Comparison of ENCODE assay signal across 1 cellular context in genomic region chr15:58179741-58180381, GRCh38.
TF ChIP-seq lines count a peak whose summit lies in the region.

No MANE protein-coding gene starts in this region.

TF ChIP-seq in endothelial cell of umbilical vein, 7 proteins besides CTCF, POLR2A, EP300 and RAD21:
- TF ChIP-seq GATA2 (IDR thresholded peaks at IDR 0.05; ENCODE audit: insufficient read depth, insufficient read length, low read depth, low read length) (peak; percentile 95), EZH2 (IDR thresholded peaks at IDR 0.05; ENCODE audit: borderline replicate concordance, low read depth, low read length, severe bottlenecking) (no peak), POLR2AphosphoS5 (IDR thresholded peaks at IDR 0.05; ENCODE audit: insufficient read depth, low read depth, low read length) (peak; percentile 92), MAX (IDR thresholded peaks at IDR 0.05; ENCODE audit: insufficient read depth, insufficient read length) (no peak), MYC (IDR thresholded peaks at IDR 0.05; ENCODE audit: low read depth, low read length) (no peak), FOS (IDR thresholded peaks at IDR 0.05; ENCODE audit: borderline replicate concordance, insufficient read depth, low read length) (peak; percentile 79), JUN (IDR thresholded peaks at IDR 0.05; ENCODE audit: borderline replicate concordance, insufficient read depth, insufficient read length, low read depth) (peak; percentile 76)
